In genomic region chr16:83926726-83927397, GRCh38 we compare ENCODE assay signal across 1 cellular context.
TF ChIP-seq lines count a peak whose summit lies in the region.

No MANE protein-coding gene starts in this region.

TF ChIP-seq in HepG2, 621 proteins besides CTCF, POLR2A, EP300 and RAD21 (continued from another document):
- TF ChIP-seq HNF1A (IDR thresholded peaks at IDR 0.05; ENCODE audit: low read depth), result no peak
- TF ChIP-seq HNF1A (CRISPR knock-in tag; IDR thresholded peaks at IDR 0.05; ENCODE audit: borderline replicate concordance), result no peak
- 0 out of 2 replicates have a peak, but pooled peaks have one; percentile 34 for TF ChIP-seq AHR (CRISPR knock-in tag; IDR thresholded peaks at IDR 0.05)
- TF ChIP-seq ARID3A (IDR thresholded peaks at IDR 0.05; ENCODE audit: low read depth, low read length), result peak; percentile 49; the same call in 1 of the 2 replicates
- TF ChIP-seq ZNF772 (CRISPR knock-in tag; IDR thresholded peaks at IDR 0.05), result 0 out of 2 replicates have a peak, but pooled peaks have one; percentile 58
- peak; percentile 86; the same call in 1 of the 2 replicates for TF ChIP-seq ZNF350 (CRISPR knock-in tag; IDR thresholded peaks at IDR 0.05; ENCODE audit: borderline replicate concordance, low read depth)
- no peak for TF ChIP-seq JUND (CRISPR knock-in tag; IDR thresholded peaks at IDR 0.05)
- peak; percentile 92 for TF ChIP-seq XRCC5 (optimal IDR thresholded peaks at IDR 0.05; ENCODE audit: low read length)
